Comparison of ENCODE assay signal across 16 cellular contexts in the genomic region with DNA sequence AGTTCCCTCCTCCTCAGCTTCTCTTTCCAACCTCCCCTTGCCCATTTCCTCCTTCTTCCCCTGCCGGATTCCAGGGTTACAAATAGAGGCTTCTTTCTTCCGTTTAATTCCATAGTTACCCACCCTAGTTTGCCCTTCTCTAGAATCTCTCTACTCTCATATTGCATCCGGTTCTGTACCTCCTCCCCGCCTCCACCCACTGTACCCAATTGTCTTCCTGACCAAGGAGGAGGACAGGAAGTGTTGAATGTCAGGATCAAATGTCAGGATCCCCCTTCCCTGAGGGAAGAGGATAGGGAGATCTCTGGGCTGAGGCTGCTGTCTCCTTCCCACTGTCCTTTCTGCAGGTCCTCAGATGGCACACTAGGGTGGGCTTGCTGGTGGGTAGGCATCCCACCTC. TPM values are rescaled to one million over a fixed set of nuclear protein-coding genes. Genes with fewer than 3 reads are reported as not detected.
DNase-seq lines count a peak whose midpoint lies in the region; ATAC-seq lines count a peak whose summit lies in the region.
"Had no signal": no experiment of that assay in that cellular context is flagged by ENCODE, and none has a peak within 500 bp of the region (broad histone marks: within the 10 kb centered on the region; RNA-seq: fewer than 3 reads in every experiment).

No MANE protein-coding gene starts in this region.

- POLR2A ChIA-PET in CD8-positive, alpha-beta memory T cell (lab: Charles Lee) = no interaction called here

- no peak for DNase-seq in CD8-positive, alpha-beta memory T cell
- DNase-seq in H7 (peak; percentile 32), SW480 (ENCODE audit: low spot score) (peak; percentile 13), NCI-H2081 (lab: John Stamatoyannopoulos, UW) (no peak)
- DNase-seq: esophagus squamous epithelium, immature natural killer cell, NCI-H1930, Peyer's patch had no signal

- H3K4me1 ChIP-seq in CD8-positive, alpha-beta memory T cell (ENCODE audit: insufficient read depth, low read length) = no peaks in the 10 kb centered on the region
- peaks cover 13% of the 10 kb centered on the region for H3K4me1 ChIP-seq in mesodermal cell (ENCODE audit: control insufficient read depth, insufficient read depth, low read length, poor library complexity, severe bottlenecking)
- H3K4me1 ChIP-seq: Peyer's patch had no signal

- H3K4me3 ChIP-seq in CD8-positive, alpha-beta memory T cell (ENCODE audit: low read length) = no peak overlapping the region
- H3K4me3 ChIP-seq in H7 (ENCODE audit: insufficient read depth, low read depth, low read length) = no peak overlapping the region
- no peak overlapping the region for H3K4me3 ChIP-seq in mesodermal cell (ENCODE audit: extremely low read depth, insufficient read depth, low read length, poor library complexity, severe bottlenecking)
- H3K4me3 ChIP-seq: esophagus squamous epithelium, Peyer's patch had no signal

- 38 to 56% methylated on average over 2 of the region's 4 CpGs for WGBS in mesodermal cell (ENCODE audit: insufficient coverage in 2 of 2), 2 experiments

- H3K36me3 Mint-ChIP-seq in CD8-positive, alpha-beta memory T cell = peaks cover 0 to 35% (median 10%) of the 10 kb centered on the region in 3 donors

- CTCF ChIA-PET in CD8-positive, alpha-beta memory T cell (lab: Charles Lee) = no interaction called here

- no peaks in the 10 kb centered on the region for H3K9me3 Mint-ChIP-seq in CD8-positive, alpha-beta memory T cell
- H3K9me3 Mint-ChIP-seq: immature natural killer cell had no signal

- H3K27me3 ChIP-seq in CD8-positive, alpha-beta memory T cell (ENCODE audit: insufficient read depth, low read length, poor library complexity, severe bottlenecking) = no peaks in the 10 kb centered on the region
- no peaks in the 10 kb centered on the region for H3K27me3 ChIP-seq in H7 (ENCODE audit: control insufficient read depth, insufficient read depth, low read length)
- H3K27me3 ChIP-seq: esophagus squamous epithelium, Peyer's patch had no signal

- H3K4me1 Mint-ChIP-seq in CD8-positive, alpha-beta memory T cell = peaks cover 14 to 27% (median 23%) of the 10 kb centered on the region in 3 donors

- H3K27me3 Mint-ChIP-seq in CD8-positive, alpha-beta memory T cell = no peaks in the 10 kb centered on the region

- no peak overlapping the region for H3K4me3 Mint-ChIP-seq in CD8-positive, alpha-beta memory T cell
- H3K4me3 Mint-ChIP-seq: immature natural killer cell had no signal

- H3K36me3 ChIP-seq in CD8-positive, alpha-beta memory T cell (ENCODE audit: insufficient read depth, low read length) = peaks cover 14% of the 10 kb centered on the region
- H3K36me3 ChIP-seq in H7 (replicated peaks; ENCODE audit: control insufficient read depth, insufficient read depth, low read length) (peaks cover 3% of the 10 kb centered on the region), mesodermal cell (ENCODE audit: control insufficient read depth, insufficient read depth, low read length) (peaks cover 55% of the 10 kb centered on the region)

- no peak for ATAC-seq in GM19035 (IDR thresholded peaks at IDR 0.05; ENCODE audit: unreplicated experiment)
- no peak for ATAC-seq in GM21381 (IDR thresholded peaks at IDR 0.05; ENCODE audit: unreplicated experiment)
- no peak for ATAC-seq in GM18517 (IDR thresholded peaks at IDR 0.05; ENCODE audit: unreplicated experiment)

- peak overlapping the region in 6 of 8 donors; percentile 42 to 81 (median 48) for H3K27ac Mint-ChIP-seq in CD8-positive, alpha-beta memory T cell

- no peaks in the 10 kb centered on the region for H3K9me3 ChIP-seq in CD8-positive, alpha-beta memory T cell (ENCODE audit: low read length)
- H3K9me3 ChIP-seq in mesodermal cell (ENCODE audit: control insufficient read depth, low read length) = no peaks in the 10 kb centered on the region
- H3K9me3 ChIP-seq: esophagus squamous epithelium, Peyer's patch had no signal

- no peak overlapping the region for H3K27ac ChIP-seq in CD8-positive, alpha-beta memory T cell (ENCODE audit: low read depth, low read length)
- H3K27ac ChIP-seq in mesodermal cell (ENCODE audit: low read depth, low read length, severe bottlenecking) = peak overlapping the region; percentile 17
- H3K27ac ChIP-seq: esophagus squamous epithelium, KMS-11, Peyer's patch, VCaP had no signal

RNA-seq across cellular contexts. Expression of a gene that starts 25.2 kb away (rescaled TPM):
- 100 to 1,000 TPM; 110 to 121 TPM for total RNA-seq in CD8-positive, alpha-beta memory T cell
- polyA plus RNA-seq in CD8-positive, alpha-beta memory T cell = 19.5 TPM
- 23.1 and 24.7 TPM in 2 replicates for total RNA-seq in H7 (2014; rRNA removed; shearing (Covaris generic))
- polyA plus RNA-seq in mesodermal cell (2013, experiment 1 of 2) = 23.0 TPM
- 25.1 TPM for polyA plus RNA-seq in mesodermal cell (2013, experiment 2 of 2)

RNA-seq across cellular contexts. Expression of a gene that starts 29.4 kb away (rescaled TPM):
- total RNA-seq in CD8-positive, alpha-beta memory T cell = not detected
- polyA plus RNA-seq in CD8-positive, alpha-beta memory T cell = not detected
- not detected in 2 replicates for total RNA-seq in H7 (2014; rRNA removed; shearing (Covaris generic))
- not detected for polyA plus RNA-seq in mesodermal cell (2013, experiment 1 of 2)
- polyA plus RNA-seq in mesodermal cell (2013, experiment 2 of 2) = not detected
- total RNA-seq: bronchial epithelial cell, esophagus squamous epithelium, Peyer's patch had no signal
- polyA plus RNA-seq: immature natural killer cell, neural cell had no signal

Comparison
In these comparisons a context has a peak if more than half of its experiments do, and no peak if none do; other contexts are left out.
1. DNase-seq: peak in H7 (single experiment) and SW480 (single experiment); none in CD8-positive, alpha-beta memory T cell (0 of 5) and NCI-H2081 (0 of 2).